1 cellular context compared by ENCODE assay signal in the genomic region with DNA sequence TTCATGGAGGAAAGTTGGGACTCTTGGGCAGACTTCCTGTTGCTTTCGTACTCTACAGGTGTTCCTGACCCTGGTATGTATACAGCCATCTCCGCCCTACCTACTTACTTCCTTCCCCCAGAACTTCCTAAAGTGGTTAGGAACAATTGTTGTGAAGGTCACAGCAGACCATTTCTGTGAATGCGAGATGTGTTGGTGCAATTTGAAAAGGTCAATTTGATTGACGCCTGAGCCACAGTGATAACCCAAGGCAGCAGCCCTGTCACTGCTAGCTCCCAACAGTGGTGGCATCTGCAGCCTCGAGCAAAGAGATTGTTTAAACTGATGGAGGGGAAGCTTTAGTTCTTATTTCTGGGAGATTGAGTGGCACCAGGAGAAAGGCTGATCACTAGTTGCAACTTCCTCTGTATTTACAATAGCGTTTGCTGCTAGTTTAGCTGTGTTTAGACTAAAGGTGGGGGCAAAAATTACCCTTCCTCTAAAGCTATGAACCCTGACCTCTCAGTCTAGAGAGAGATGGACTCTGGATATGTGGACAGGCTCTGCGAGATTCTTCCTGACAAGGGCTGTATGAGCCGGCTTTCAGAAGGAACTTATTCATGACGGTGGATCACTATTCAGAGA.
TF ChIP-seq lines count a peak whose summit lies in the region.

No MANE protein-coding gene starts in this region.

TF ChIP-seq in HepG2, 621 proteins besides CTCF, POLR2A, EP300 and RAD21 (continued from another document and continues in another):
- TF ChIP-seq PRDM10 (CRISPR knock-in tag; IDR thresholded peaks at IDR 0.05; ENCODE audit: low read depth) (no peak), ZNF317 (CRISPR knock-in tag; IDR thresholded peaks at IDR 0.05) (peak; percentile 59; the same call in 1 of the 2 replicates), ZNF570 (CRISPR knock-in tag; IDR thresholded peaks at IDR 0.05; ENCODE audit: borderline replicate concordance) (no peak), ZNF33A (CRISPR knock-in tag; IDR thresholded peaks at IDR 0.05; ENCODE audit: borderline replicate concordance) (peak; percentile 24; the same call in 1 of the 2 replicates), MYPOP (CRISPR knock-in tag; IDR thresholded peaks at IDR 0.05) (no peak), ZNF75D (CRISPR knock-in tag; IDR thresholded peaks at IDR 0.05; ENCODE audit: borderline replicate concordance) (no peak), MAX (IDR thresholded peaks at IDR 0.05) (no peak; the same call in 1 of the 2 replicates), CSRNP2 (CRISPR knock-in tag; conservative IDR thresholded peaks at IDR 0.05; ENCODE audit: low read depth) (no peak), ATAD3A (CRISPR knock-in tag; IDR thresholded peaks at IDR 0.05) (no peak), SNAI1 (CRISPR knock-in tag; IDR thresholded peaks at IDR 0.05; ENCODE audit: borderline replicate concordance) (no peak), TCF7 (IDR thresholded peaks at IDR 0.05; ENCODE audit: low read depth) (no peak), CERS6 (CRISPR knock-in tag; IDR thresholded peaks at IDR 0.05) (no peak), STAT5B (CRISPR knock-in tag; IDR thresholded peaks at IDR 0.05) (no peak), ZNF761 (CRISPR knock-in tag; conservative IDR thresholded peaks at IDR 0.05) (0 out of 2 replicates have a peak, but pooled peaks have one; percentile 1), ZNF83 (CRISPR knock-in tag; IDR thresholded peaks at IDR 0.05; ENCODE audit: borderline replicate concordance) (no peak), ZSCAN31 (CRISPR knock-in tag; IDR thresholded peaks at IDR 0.05; ENCODE audit: low read depth) (no peak; the same call in 1 of the 2 replicates), HMGA1 (CRISPR knock-in tag; conservative IDR thresholded peaks at IDR 0.05) (no peak), PRMT3 (CRISPR knock-in tag; IDR thresholded peaks at IDR 0.05; ENCODE audit: borderline replicate concordance, low read depth) (no peak), FOXO1 (CRISPR knock-in tag; IDR thresholded peaks at IDR 0.05) (peak; percentile 84; the same call in 1 of the 2 replicates), ZNF883 (CRISPR knock-in tag; IDR thresholded peaks at IDR 0.05; ENCODE audit: not compliant biosample characterization) (no peak), ZNF101 (CRISPR knock-in tag; IDR thresholded peaks at IDR 0.05; ENCODE audit: borderline replicate concordance, low read depth) (no peak), ZNF354B (CRISPR knock-in tag; IDR thresholded peaks at IDR 0.05) (no peak), SMARCE1 (IDR thresholded peaks at IDR 0.05; ENCODE audit: borderline replicate concordance) (no peak), AKNA (CRISPR knock-in tag; IDR thresholded peaks at IDR 0.05; ENCODE audit: borderline replicate concordance) (no peak), HOXA9 (CRISPR knock-in tag; IDR thresholded peaks at IDR 0.05; ENCODE audit: borderline replicate concordance) (no peak), ZNF557 (CRISPR knock-in tag; IDR thresholded peaks at IDR 0.05) (no peak), FIP1L1 (IDR thresholded peaks at IDR 0.05; ENCODE audit: borderline replicate concordance, insufficient read depth, low read depth, low read length) (no peak), ZNF234 (CRISPR knock-in tag; conservative IDR thresholded peaks at IDR 0.05) (no peak), SYNCRIP (IDR thresholded peaks at IDR 0.05; ENCODE audit: insufficient read depth, low read depth, low read length) (no peak), AGO2 (optimal IDR thresholded peaks at IDR 0.05; ENCODE audit: low read depth, low read length) (no peak), ZNF343 (CRISPR knock-in tag; IDR thresholded peaks at IDR 0.05) (peak; percentile 6; the same call in 1 of the 2 replicates), ZNF615 (CRISPR knock-in tag; IDR thresholded peaks at IDR 0.05; ENCODE audit: borderline replicate concordance) (0 out of 2 replicates have a peak, but pooled peaks have one; percentile 51), ZNF629 (CRISPR knock-in tag; conservative IDR thresholded peaks at IDR 0.05) (no peak; the same call in 1 of the 2 replicates), ZSCAN22 (CRISPR knock-in tag; IDR thresholded peaks at IDR 0.05) (no peak), ZSCAN21 (CRISPR knock-in tag; IDR thresholded peaks at IDR 0.05; ENCODE audit: borderline replicate concordance) (no peak)
- TF ChIP-seq, protein P1, sequence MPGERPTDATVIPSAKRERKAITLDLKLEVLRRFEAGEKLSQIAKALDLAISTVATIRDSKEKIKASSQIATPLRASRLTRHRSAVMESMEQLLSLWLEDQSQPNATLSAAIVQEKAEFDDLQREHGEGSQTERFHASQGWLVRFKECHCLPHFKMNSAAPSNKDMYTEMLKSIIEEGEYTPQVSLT (CRISPR knock-in tag; IDR thresholded peaks at IDR 0.05; ENCODE audit: borderline replicate concordance, low read depth): no peak
- TF ChIP-seq, protein P2, sequence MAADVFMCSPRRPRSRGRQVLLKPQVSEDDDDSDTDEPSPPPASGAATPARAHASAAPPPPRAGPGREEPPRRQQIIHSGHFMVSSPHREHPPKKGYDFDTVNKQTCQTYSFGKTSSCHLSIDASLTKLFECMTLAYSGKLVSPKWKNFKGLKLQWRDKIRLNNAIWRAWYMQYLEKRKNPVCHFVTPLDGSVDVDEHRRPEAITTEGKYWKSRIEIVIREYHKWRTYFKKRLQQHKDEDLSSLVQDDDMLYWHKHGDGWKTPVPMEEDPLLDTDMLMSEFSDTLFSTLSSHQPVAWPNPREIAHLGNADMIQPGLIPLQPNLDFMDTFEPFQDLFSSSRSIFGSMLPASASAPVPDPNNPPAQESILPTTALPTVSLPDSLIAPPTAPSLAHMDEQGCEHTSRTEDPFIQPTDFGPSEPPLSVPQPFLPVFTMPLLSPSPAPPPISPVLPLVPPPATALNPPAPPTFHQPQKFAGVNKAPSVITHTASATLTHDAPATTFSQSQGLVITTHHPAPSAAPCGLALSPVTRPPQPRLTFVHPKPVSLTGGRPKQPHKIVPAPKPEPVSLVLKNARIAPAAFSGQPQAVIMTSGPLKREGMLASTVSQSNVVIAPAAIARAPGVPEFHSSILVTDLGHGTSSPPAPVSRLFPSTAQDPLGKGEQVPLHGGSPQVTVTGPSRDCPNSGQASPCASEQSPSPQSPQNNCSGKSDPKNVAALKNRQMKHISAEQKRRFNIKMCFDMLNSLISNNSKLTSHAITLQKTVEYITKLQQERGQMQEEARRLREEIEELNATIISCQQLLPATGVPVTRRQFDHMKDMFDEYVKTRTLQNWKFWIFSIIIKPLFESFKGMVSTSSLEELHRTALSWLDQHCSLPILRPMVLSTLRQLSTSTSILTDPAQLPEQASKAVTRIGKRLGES (CRISPR knock-in tag; IDR thresholded peaks at IDR 0.05; ENCODE audit: borderline replicate concordance): no peak
- TF ChIP-seq, protein P3, sequence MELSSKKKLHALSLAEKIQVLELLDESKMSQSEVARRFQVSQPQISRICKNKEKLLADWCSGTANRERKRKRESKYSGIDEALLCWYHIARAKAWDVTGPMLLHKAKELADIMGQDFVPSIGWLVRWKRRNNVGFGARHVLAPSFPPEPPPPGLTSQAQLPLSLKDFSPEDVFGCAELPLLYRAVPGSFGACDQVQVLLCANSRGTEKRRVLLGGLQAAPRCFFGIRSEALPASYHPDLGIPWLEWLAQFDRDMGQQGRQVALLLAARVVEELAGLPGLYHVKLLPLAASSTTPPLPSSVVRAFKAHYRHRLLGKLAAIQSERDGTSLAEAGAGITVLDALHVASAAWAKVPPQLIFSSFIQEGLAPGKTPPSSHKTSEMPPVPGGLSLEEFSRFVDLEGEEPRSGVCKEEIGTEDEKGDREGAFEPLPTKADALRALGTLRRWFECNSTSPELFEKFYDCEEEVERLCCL (CRISPR knock-in tag; IDR thresholded peaks at IDR 0.05; ENCODE audit: borderline replicate concordance): no peak; the same call in 1 of the 2 replicates
